In the genomic region with DNA sequence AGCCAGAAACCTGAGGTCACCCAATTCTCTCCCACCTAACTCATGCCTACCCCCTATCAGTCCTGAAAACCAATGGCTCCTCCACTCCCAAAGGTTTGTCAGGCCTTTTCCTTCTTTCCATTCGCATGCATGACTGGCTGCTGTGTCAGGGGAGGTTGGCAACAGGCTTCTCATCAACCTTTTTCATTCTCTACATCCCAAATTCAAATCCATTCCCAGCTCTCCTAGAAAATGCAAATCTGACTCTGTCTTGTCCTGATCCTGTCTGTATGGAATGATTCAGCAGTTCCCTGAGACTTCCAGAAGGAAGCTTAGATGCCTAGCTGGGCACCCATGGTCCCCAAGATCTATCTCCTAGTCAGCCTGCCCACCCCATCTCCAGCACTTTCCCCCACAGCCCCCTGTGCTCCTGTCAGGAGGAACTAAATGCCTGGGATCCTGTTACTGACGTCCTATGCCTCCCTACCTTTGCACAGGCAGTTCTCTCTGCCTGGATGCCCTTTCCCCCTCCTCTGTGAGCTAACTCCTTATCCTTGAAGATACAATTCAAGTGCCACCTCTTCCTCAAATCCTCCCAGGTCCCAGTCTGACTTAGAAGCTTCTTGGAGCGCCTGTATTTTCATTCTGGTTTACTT, we compare ENCODE assay signal across 15 cellular contexts. TPM values are rescaled to one million over a fixed set of nuclear protein-coding genes. Genes with fewer than 3 reads are reported as not detected.
DNase-seq lines count a peak whose midpoint lies in the region; ATAC-seq and TF ChIP-seq lines count a peak whose summit lies in the region.
"Had no signal": no experiment of that assay in that cellular context is flagged by ENCODE, and none has a peak within 500 bp of the region (broad histone marks: within the 10 kb centered on the region; RNA-seq: fewer than 3 reads in every experiment).

No MANE protein-coding gene starts in this region.

- peak overlapping the region; percentile 10; the same call in 1 of the 2 replicates for H3K4ac ChIP-seq in IMR-90 (ENCODE audit: low read depth, low read length)

- H2BK20ac ChIP-seq in IMR-90 (ENCODE audit: low read depth, low read length), result no peak overlapping the region

- no peak overlapping the region for H4K91ac ChIP-seq in IMR-90 (ENCODE audit: insufficient read depth, low read depth, low read length)

- intact Hi-C loops in IMR-90 (cut with micrococcal nuclease), result no loop called here
- intact Hi-C loops in dorsolateral prefrontal cortex (cut with DNase I), result no loop called here

- peaks cover 0 to 3% of the 10 kb centered on the region in 2 experiments; a peak in 1 of 4 replicates for H3K79me1 ChIP-seq in IMR-90 (ENCODE audit: low read depth in 1 of 2, low read length in 2 of 2)

- H3K27ac ChIP-seq in IMR-90 (ENCODE audit: insufficient read depth, low read length) (no peak overlapping the region), dorsolateral prefrontal cortex (peak overlapping the region in 45 of 59 donors; percentile 3 to 100 (median 58)), muscle layer of colon (ENCODE audit: low read depth, low read length) (peak overlapping the region; percentile 94), temporal lobe (ENCODE audit: low read depth, low read length) (peak overlapping the region; percentile 34)
- H3K27ac ChIP-seq: epithelial cell of prostate, SK-N-MC, VCaP had no signal

- H2AFZ ChIP-seq in IMR-90 (replicated peaks; ENCODE audit: low read length, poor library complexity), result peak overlapping the region; percentile 5

- H3K9me3 ChIP-seq in IMR-90 (ENCODE audit: control insufficient read depth, insufficient read depth, low read length) (peaks cover 3% of the 10 kb centered on the region), muscle layer of colon (ENCODE audit: low read length) (no peaks in the 10 kb centered on the region)

- dilution Hi-C loops in IMR-90 (cut with HindIII; ENCODE audit: low sequenced_read_pairs, unreplicated experiment), result no loop called here

- 0 out of 2 replicates have a peak, but pooled peaks cover 5% of the 10 kb centered on the region for H3K9me1 ChIP-seq in IMR-90 (ENCODE audit: insufficient read depth, low read length)

- no peak overlapping the region for H3K4me2 ChIP-seq in IMR-90 (ENCODE audit: low read depth, low read length)

- no peak for TF ChIP-seq POLR2A in IMR-90 (IDR thresholded peaks at IDR 0.05; ENCODE audit: low read depth, low read length)

- H4K8ac ChIP-seq in IMR-90 (ENCODE audit: low read depth in 2 of 2, low read length in 2 of 2), result no peak overlapping the region

- no peak for TF ChIP-seq RAD21 in IMR-90 (IDR thresholded peaks at IDR 0.05; ENCODE audit: low read length)

- WGBS in IMR-90 (ENCODE audit: extremely low coverage in 2 of 2, insufficient read length in 1 of 2), 2 experiments, result 94% methylated on average over 3 of the region's 3 CpGs; no CpG with 5 or more reads in 1 of the 2 experiments

- ATAC-seq in IMR-90 (ENCODE audit: low read depth) (no peak), GM21360 (IDR thresholded peaks at IDR 0.05; ENCODE audit: unreplicated experiment) (no peak)
- ATAC-seq: activated CD8-positive, alpha-beta memory T cell treated with anti-CD3 and anti-CD28 coated beads, Interleukin-2, amount 10 ng/mL, durations not matched to agents 7 days and 5 days had no signal

- H3K4me3 ChIP-seq in IMR-90 (ENCODE audit: insufficient read depth, low read depth, low read length) (no peak overlapping the region), dorsolateral prefrontal cortex (peak overlapping the region in 26 of 59 donors; percentile 26 to 70 (median 54)), muscle layer of colon (ENCODE audit: low read depth in 1 of 2, low read length in 2 of 2) (peak overlapping the region; percentile 29 to 48)
- H3K4me3 ChIP-seq: SK-N-MC had no signal

- H3K56ac ChIP-seq in IMR-90 (ENCODE audit: extremely low read depth, insufficient read depth, low read length), result no peak overlapping the region

- POLR2A ChIA-PET in IMR-90 (lab: Charles Lee; ENCODE audit: unreplicated experiment), result no interaction called here

- no peak for DNase-seq in IMR-90
- no peak for DNase-seq in dorsolateral prefrontal cortex
- DNase-seq in NCI-H2029 (lab: John Stamatoyannopoulos, UW), result no peak
- no peak for DNase-seq in NCI-H1048 (lab: John Stamatoyannopoulos, UW)
- no peak for DNase-seq in G401 (ENCODE audit: low spot score)
- DNase-seq: activated CD8-positive, alpha-beta memory T cell treated with anti-CD3 and anti-CD28 coated beads, Interleukin-2, amount 10 ng/mL, durations not matched to agents 7 days and 5 days; activated naive CD4-positive, alpha-beta T cell; EL; stimulated activated CD4-positive, alpha-beta T cell treated with anti-CD3 and anti-CD28 coated beads, Interleukin-4, amount 100 ng/mL, for 24 hours had no signal

- H3K4me1 ChIP-seq in IMR-90 (ENCODE audit: control insufficient read depth, insufficient read depth, low read length), result peaks cover 3% of the 10 kb centered on the region
- H3K4me1 ChIP-seq in muscle layer of colon (ENCODE audit: insufficient read depth, low read length), result peaks cover 29% of the 10 kb centered on the region

- in situ Hi-C loops in IMR-90 (cut with MboI; ENCODE audit: low sequenced_read_pairs), result no loop called here
- in situ Hi-C loops in G401 (cut with HindIII; ENCODE audit: low sequenced_read_pairs), result no loop called here

- no TSS peak for BruUV-seq in IMR-90 (replicated peaks; lab: Mats Ljungman, UMichigan)

- H2BK120ac ChIP-seq in IMR-90 (ENCODE audit: low read depth, low read length), result no peak overlapping the region

- H2BK15ac ChIP-seq in IMR-90 (ENCODE audit: low read depth, low read length), result no peak overlapping the region; the same call in 2 of the 3 replicates

- H2AK5ac ChIP-seq in IMR-90 (ENCODE audit: low read depth, low read length), result no peak overlapping the region

- H3K14ac ChIP-seq in IMR-90 (replicated peaks; ENCODE audit: low read depth, low read length), result no peak overlapping the region

- no peak overlapping the region for H4K5ac ChIP-seq in IMR-90 (ENCODE audit: low read depth, low read length)

- H3K9ac ChIP-seq in IMR-90 (ENCODE audit: low read depth, low read length), result no peak overlapping the region
- H3K9ac ChIP-seq in muscle layer of colon (ENCODE audit: low read length), result peak overlapping the region; percentile 82

- no peak overlapping the region for H3K18ac ChIP-seq in IMR-90 (ENCODE audit: low read depth, low read length)

- peak overlapping the region; percentile 52 for H2AK9ac ChIP-seq in IMR-90 (replicated peaks; ENCODE audit: low read depth, low read length, poor library complexity)

- CTCF ChIA-PET in IMR-90 (lab: Yijun Ruan, JAX), result interaction anchor here (1.2 kb wide), 1 partner anchor 43 kb away, joined by 3 read pairs; no protein-coding TSS in a partner anchor

- TF ChIP-seq CTCF in IMR-90 (conservative IDR thresholded peaks at IDR 0.05; ENCODE audit: low read depth, low read length), result no peak
- no peak for TF ChIP-seq CTCF in dorsolateral prefrontal cortex (IDR thresholded peaks at IDR 0.05 in 54 of 56, conservative IDR thresholded peaks at IDR 0.05 in 2 of 56; ENCODE audit: low read depth in 1 of 56, partially characterized antibody in 56 of 56)

- H3K27me3 ChIP-seq in IMR-90 (ENCODE audit: control insufficient read depth, insufficient read depth, low read length) (no peaks in the 10 kb centered on the region; the same call in 1 of the 2 replicates), dorsolateral prefrontal cortex (no peaks in the 10 kb centered on the region), muscle layer of colon (ENCODE audit: control insufficient read depth in 1 of 2, insufficient read depth in 2 of 2, low read length in 2 of 2) (no peaks in the 10 kb centered on the region)

- no peak overlapping the region for H3K23ac ChIP-seq in IMR-90 (ENCODE audit: low read depth, low read length)

- H3K36me3 ChIP-seq in IMR-90 (ENCODE audit: control insufficient read depth, insufficient read depth, low read length), result no peaks in the 10 kb centered on the region
- no peaks in the 10 kb centered on the region for H3K36me3 ChIP-seq in muscle layer of colon (ENCODE audit: insufficient read depth, low read length)

- H4K20me1 ChIP-seq in IMR-90 (ENCODE audit: insufficient read depth, low read length), result no peaks in the 10 kb centered on the region

- H2BK5ac ChIP-seq in IMR-90 (ENCODE audit: low read depth, low read length, poor library complexity, severe bottlenecking), result no peak overlapping the region

TF ChIP-seq in IMR-90, 13 proteins besides CTCF, POLR2A, EP300 and RAD21 (continues in another document):
- TF ChIP-seq NFE2L2 (IDR thresholded peaks at IDR 0.05; ENCODE audit: low read depth, low read length), result peak; percentile 43; the same call in 1 of the 2 replicates
- TF ChIP-seq MXI1 (IDR thresholded peaks at IDR 0.05; ENCODE audit: borderline replicate concordance, low read depth, low read length), result no peak
- no peak for TF ChIP-seq RCOR1 (IDR thresholded peaks at IDR 0.05; ENCODE audit: insufficient replicate concordance, low read length)
- no peak for TF ChIP-seq MAFK (IDR thresholded peaks at IDR 0.05; ENCODE audit: low read depth, low read length)
- TF ChIP-seq, protein P1, sequence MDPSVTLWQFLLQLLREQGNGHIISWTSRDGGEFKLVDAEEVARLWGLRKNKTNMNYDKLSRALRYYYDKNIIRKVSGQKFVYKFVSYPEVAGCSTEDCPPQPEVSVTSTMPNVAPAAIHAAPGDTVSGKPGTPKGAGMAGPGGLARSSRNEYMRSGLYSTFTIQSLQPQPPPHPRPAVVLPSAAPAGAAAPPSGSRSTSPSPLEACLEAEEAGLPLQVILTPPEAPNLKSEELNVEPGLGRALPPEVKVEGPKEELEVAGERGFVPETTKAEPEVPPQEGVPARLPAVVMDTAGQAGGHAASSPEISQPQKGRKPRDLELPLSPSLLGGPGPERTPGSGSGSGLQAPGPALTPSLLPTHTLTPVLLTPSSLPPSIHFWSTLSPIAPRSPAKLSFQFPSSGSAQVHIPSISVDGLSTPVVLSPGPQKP (IDR thresholded peaks at IDR 0.05; ENCODE audit: borderline replicate concordance, low read depth, low read length), result no peak

RNA-seq across cellular contexts. Expression of a gene that starts 5.1 kb away (rescaled TPM):
- total RNA-seq in IMR-90 (2012; rRNA removed) (79.4 and 114 TPM in 2 replicates), dorsolateral prefrontal cortex (100 to 1,000 TPM in 102 of 120 experiments, 10 to 100 TPM in 18; 77.9 to 209 (median 117) TPM), temporal lobe (22.9 TPM)
- polyA plus RNA-seq in IMR-90 (2012; rRNA removed), result 150 and 156 TPM in 2 replicates
- 134 and 187 TPM in 2 replicates for polyA plus RNA-seq in IMR-90 (2012; cell fraction: cytosol; rRNA removed)
- 152 and 213 TPM in 2 replicates for polyA plus RNA-seq in IMR-90 (2012; cell fraction: nucleus; rRNA removed; ENCODE audit: low replicate concordance)
- total RNA-seq in G401 (2014; rRNA removed; shearing (Covaris generic)), result 64.1 and 78.6 TPM in 2 replicates

RNA-seq across cellular contexts. Expression of a gene that starts 33.1 kb away (rescaled TPM):
- total RNA-seq in IMR-90 (2012; rRNA removed) (1.1 and 1.3 TPM in 2 replicates), dorsolateral prefrontal cortex (10 to 100 TPM in 35 of 120 experiments, 1 to 10 TPM in 85; 2.1 to 25.8 (median 7.4) TPM), temporal lobe (1.2 TPM)
- polyA plus RNA-seq in IMR-90 (2012; rRNA removed), result 2.1 and 2.5 TPM in 2 replicates
- polyA plus RNA-seq in IMR-90 (2012; cell fraction: cytosol; rRNA removed), result 0.37 and 0.42 TPM in 2 replicates
- polyA plus RNA-seq in IMR-90 (2012; cell fraction: nucleus; rRNA removed; ENCODE audit: low replicate concordance), result 8.3 and 25.0 TPM in 2 replicates
- total RNA-seq in G401 (2014; rRNA removed; shearing (Covaris generic)), result 0.12 and 0.71 TPM in 2 replicates
